1 cellular context compared by ENCODE assay signal in the genomic region with DNA sequence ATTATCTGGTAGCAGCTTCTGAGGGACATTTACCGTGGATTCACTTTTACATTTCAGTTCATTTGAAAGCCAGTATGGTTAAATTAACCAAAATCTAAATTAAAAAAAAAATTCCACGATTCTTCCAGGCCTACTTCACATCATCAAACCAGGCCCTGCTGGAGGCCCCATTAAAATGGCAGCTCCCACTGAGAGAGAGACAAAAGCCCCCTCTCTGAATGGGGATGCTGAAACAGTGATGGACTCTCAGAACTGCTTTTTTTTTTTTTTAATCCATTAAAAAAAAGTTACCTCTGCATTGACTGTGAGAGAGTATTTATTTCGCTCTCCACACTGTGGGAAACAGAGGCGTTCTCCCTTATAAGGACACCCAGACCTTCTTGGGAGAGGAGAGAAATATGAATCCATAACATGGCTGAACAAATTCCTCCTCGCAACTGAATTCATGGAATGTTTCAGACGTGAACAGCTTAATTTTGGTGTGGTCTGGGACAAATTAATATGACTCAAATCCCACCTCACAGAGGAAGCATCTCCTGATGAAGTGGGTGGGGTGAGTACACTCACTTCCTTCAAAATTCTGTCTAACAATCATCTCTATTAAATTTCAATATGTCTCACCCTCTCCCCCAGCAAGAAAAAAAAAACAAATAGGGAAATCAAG.
TF ChIP-seq lines count a peak whose summit lies in the region.

No MANE protein-coding gene starts in this region.

TF ChIP-seq in neural cell, 6 proteins besides CTCF, POLR2A, EP300 and RAD21:
- TF ChIP-seq, protein P1, sequence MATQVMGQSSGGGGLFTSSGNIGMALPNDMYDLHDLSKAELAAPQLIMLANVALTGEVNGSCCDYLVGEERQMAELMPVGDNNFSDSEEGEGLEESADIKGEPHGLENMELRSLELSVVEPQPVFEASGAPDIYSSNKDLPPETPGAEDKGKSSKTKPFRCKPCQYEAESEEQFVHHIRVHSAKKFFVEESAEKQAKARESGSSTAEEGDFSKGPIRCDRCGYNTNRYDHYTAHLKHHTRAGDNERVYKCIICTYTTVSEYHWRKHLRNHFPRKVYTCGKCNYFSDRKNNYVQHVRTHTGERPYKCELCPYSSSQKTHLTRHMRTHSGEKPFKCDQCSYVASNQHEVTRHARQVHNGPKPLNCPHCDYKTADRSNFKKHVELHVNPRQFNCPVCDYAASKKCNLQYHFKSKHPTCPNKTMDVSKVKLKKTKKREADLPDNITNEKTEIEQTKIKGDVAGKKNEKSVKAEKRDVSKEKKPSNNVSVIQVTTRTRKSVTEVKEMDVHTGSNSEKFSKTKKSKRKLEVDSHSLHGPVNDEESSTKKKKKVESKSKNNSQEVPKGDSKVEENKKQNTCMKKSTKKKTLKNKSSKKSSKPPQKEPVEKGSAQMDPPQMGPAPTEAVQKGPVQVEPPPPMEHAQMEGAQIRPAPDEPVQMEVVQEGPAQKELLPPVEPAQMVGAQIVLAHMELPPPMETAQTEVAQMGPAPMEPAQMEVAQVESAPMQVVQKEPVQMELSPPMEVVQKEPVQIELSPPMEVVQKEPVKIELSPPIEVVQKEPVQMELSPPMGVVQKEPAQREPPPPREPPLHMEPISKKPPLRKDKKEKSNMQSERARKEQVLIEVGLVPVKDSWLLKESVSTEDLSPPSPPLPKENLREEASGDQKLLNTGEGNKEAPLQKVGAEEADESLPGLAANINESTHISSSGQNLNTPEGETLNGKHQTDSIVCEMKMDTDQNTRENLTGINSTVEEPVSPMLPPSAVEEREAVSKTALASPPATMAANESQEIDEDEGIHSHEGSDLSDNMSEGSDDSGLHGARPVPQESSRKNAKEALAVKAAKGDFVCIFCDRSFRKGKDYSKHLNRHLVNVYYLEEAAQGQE (IDR thresholded peaks at IDR 0.05; ENCODE audit: borderline replicate concordance): no peak
- TF ChIP-seq MXI1 (conservative IDR thresholded peaks at IDR 0.05; ENCODE audit: poor library complexity, severe bottlenecking) (no peak), SMC3 (conservative IDR thresholded peaks at IDR 0.05; ENCODE audit: poor library complexity) (no peak), TAF1 (IDR thresholded peaks at IDR 0.05; ENCODE audit: low read depth) (no peak)
